11 cellular contexts compared by ENCODE assay signal in genomic region chr12:1576410-1577240, GRCh38. TPM values are rescaled to one million over a fixed set of nuclear protein-coding genes. Genes with fewer than 3 reads are reported as not detected.
DNase-seq lines count a peak whose midpoint lies in the region; TF ChIP-seq lines count a peak whose summit lies in the region.
"Had no signal": no experiment of that assay in that cellular context is flagged by ENCODE, and none has a peak within 500 bp of the region (broad histone marks: within the 10 kb centered on the region; RNA-seq: fewer than 3 reads in every experiment).

No MANE protein-coding gene starts in this region.

- H3K27ac Mint-ChIP-seq in glutamatergic neuron (ENCODE audit: unreplicated experiment), result peak overlapping the region; percentile 59

- H3K79me2 ChIP-seq in SK-N-SH (ENCODE audit: insufficient read depth) (peaks cover 94% of the 10 kb centered on the region), parathyroid adenoma (peaks cover 16% of the 10 kb centered on the region)

- CTCF ChIA-PET in SK-N-SH (lab: Yijun Ruan, JAX), result interaction anchor here (1.0 to 12.2 kb wide), 8 partner anchors 16 to 1007 kb away, joined by 3 to 268 read pairs (median 4); no protein-coding TSS in a partner anchor

- H3K27me3 ChIP-seq in BLaER1, result no peaks in the 10 kb centered on the region
- no peaks in the 10 kb centered on the region for H3K27me3 ChIP-seq in SK-N-SH (ENCODE audit: insufficient read depth)
- no peaks in the 10 kb centered on the region for H3K27me3 ChIP-seq in parathyroid adenoma (ENCODE audit: control insufficient read depth, insufficient read depth, low read length)

- H3K4me3 Mint-ChIP-seq in glutamatergic neuron (ENCODE audit: unreplicated experiment), result peak overlapping the region; percentile 76

- H3K4me2 ChIP-seq in BLaER1, result peak overlapping the region; percentile 46
- H3K4me2 ChIP-seq in SK-N-SH, result 0 out of 2 replicates have a peak overlapping the region, but pooled peaks have one; percentile 77
- H3K4me2 ChIP-seq in parathyroid adenoma (ENCODE audit: low read length), result no peak overlapping the region

- no peak overlapping the region for H2AFZ ChIP-seq in SK-N-SH (ENCODE audit: low read depth)
- peak overlapping the region; percentile 67 for H2AFZ ChIP-seq in parathyroid adenoma

- H3K4me3 ChIP-seq in BLaER1 (no peak overlapping the region), SK-N-SH (ENCODE audit: low read depth in 2 of 2, low read length in 1 of 2) (no peak overlapping the region), parathyroid adenoma (ENCODE audit: low read depth, low read length) (no peak overlapping the region)

- TF ChIP-seq CTCF in SK-N-SH (IDR thresholded peaks at IDR 0.05), result no peak
- no peak for TF ChIP-seq CTCF in glutamatergic neuron (IDR thresholded peaks at IDR 0.05; ENCODE audit: partially characterized antibody, unreplicated experiment)
- TF ChIP-seq CTCF in parathyroid adenoma (IDR thresholded peaks at IDR 0.05), result no peak

- POLR2A ChIA-PET in SK-N-SH (lab: Yijun Ruan, JAX), result no interaction called here

- peaks cover 32% of the 10 kb centered on the region for H3F3A ChIP-seq in SK-N-SH (replicated peaks; ENCODE audit: insufficient read depth)

- H3K27ac ChIP-seq in BLaER1 (no peak overlapping the region), SK-N-SH (ENCODE audit: low read depth in 2 of 2, low read length in 1 of 2) (peak overlapping the region in 1 of 2 experiments; percentile 66; a peak in 2 of 4 replicates), parathyroid adenoma (peak overlapping the region; percentile 15)

- H4K20me1 ChIP-seq in BLaER1 (peaks cover 22% of the 10 kb centered on the region; the same call in 1 of the 2 replicates), SK-N-SH (ENCODE audit: insufficient read depth) (peaks cover 16% of the 10 kb centered on the region; the same call in 1 of the 2 replicates)

- no peak for TF ChIP-seq EP300 in SK-N-SH (IDR thresholded peaks at IDR 0.05; ENCODE audit: borderline replicate concordance in 1 of 2, low read depth in 1 of 2, low read length in 1 of 2)

- 81% methylated on average over 21 of the region's 21 CpGs for WGBS in SK-N-SH (ENCODE audit: low lambda C conversion rate)

- H3K9ac ChIP-seq in BLaER1, result peak overlapping the region; percentile 4; the same call in 1 of the 2 replicates
- H3K9ac ChIP-seq in SK-N-SH, result no peak overlapping the region
- no peak overlapping the region for H3K9ac ChIP-seq in parathyroid adenoma

- DNase-seq in SK-N-SH (peak; percentile 37), glutamatergic neuron (peak; percentile 45), GF-D8 (lab: John Stamatoyannopoulos, UW) (no peak), activated gamma-delta T cell treated with Interleukin-2 at 50 U/mL for 16 hours (no peak), NOMO-1 treated with dmso at 0.1 percent for 144 hours (lab: John Stamatoyannopoulos, UW; ENCODE audit: unreplicated experiment) (no peak)
- DNase-seq in activated CD4-positive, alpha-beta T cell treated with anti-CD3 and anti-CD28 coated beads for 48 hours, result no peak
- DNase-seq: amygdala; COR-L47; stimulated activated CD4-positive, alpha-beta T cell treated with anti-CD3 and anti-CD28 coated beads, Interleukin-2, amount 100 ng/mL, for 48 hours had no signal

- peaks cover 37% of the 10 kb centered on the region for H3K4me1 Mint-ChIP-seq in glutamatergic neuron (ENCODE audit: low read depth, unreplicated experiment)

- H3K4me1 ChIP-seq in BLaER1, result peaks cover 23% of the 10 kb centered on the region
- H3K4me1 ChIP-seq in SK-N-SH (ENCODE audit: control insufficient read depth in 1 of 2, insufficient read depth in 2 of 2, low read depth in 1 of 2, low read length in 1 of 2), result peaks cover 21 to 32% of the 10 kb centered on the region in 2 experiments; a peak in 3 of 4 replicates
- peaks cover 20% of the 10 kb centered on the region for H3K4me1 ChIP-seq in parathyroid adenoma

- peaks cover 5% of the 10 kb centered on the region for H3K36me3 Mint-ChIP-seq in glutamatergic neuron (ENCODE audit: unreplicated experiment)

- H3K27me3 Mint-ChIP-seq in glutamatergic neuron (ENCODE audit: unreplicated experiment), result peaks cover 5% of the 10 kb centered on the region

- TF ChIP-seq RAD21 in SK-N-SH (IDR thresholded peaks at IDR 0.05; ENCODE audit: low read length), result 0 out of 2 replicates have a peak, but pooled peaks have one; percentile 3

- H3K9me3 ChIP-seq in BLaER1 (no peaks in the 10 kb centered on the region), SK-N-SH (no peaks in the 10 kb centered on the region), parathyroid adenoma (ENCODE audit: control insufficient read depth, low read length) (no peaks in the 10 kb centered on the region)

- H3K9me3 Mint-ChIP-seq in glutamatergic neuron (ENCODE audit: unreplicated experiment), result peaks cover 8% of the 10 kb centered on the region

- H3K9me2 ChIP-seq in SK-N-SH, result no peaks in the 10 kb centered on the region

- H3K36me3 ChIP-seq in BLaER1 (no peaks in the 10 kb centered on the region), SK-N-SH (replicated peaks in 1 of 2; ENCODE audit: control insufficient read depth in 1 of 2, insufficient read depth in 2 of 2, low read length in 1 of 2) (no peaks in the 10 kb centered on the region), parathyroid adenoma (ENCODE audit: control insufficient read depth, insufficient read depth, low read length) (no peaks in the 10 kb centered on the region)

TF ChIP-seq in SK-N-SH, 30 proteins besides CTCF, POLR2A, EP300 and RAD21:
- TF ChIP-seq NRF1 (IDR thresholded peaks at IDR 0.05; ENCODE audit: low read depth, low read length) (no peak), TCF12 (IDR thresholded peaks at IDR 0.05) (no peak), RXRA (IDR thresholded peaks at IDR 0.05; ENCODE audit: borderline replicate concordance, low read depth) (no peak), RCOR1 (IDR thresholded peaks at IDR 0.05; ENCODE audit: low read length) (no peak), TEAD4 (IDR thresholded peaks at IDR 0.05; ENCODE audit: borderline replicate concordance, insufficient read depth) (no peak), NFIC (IDR thresholded peaks at IDR 0.05; ENCODE audit: borderline replicate concordance) (peak; percentile 22; the same call in 1 of the 2 replicates), YY1 (IDR thresholded peaks at IDR 0.05; ENCODE audit: low read depth) (no peak)

RNA-seq across cellular contexts. Expression of gene FBXL14, which starts 17.8 kb away (rescaled TPM):
- polyA plus RNA-seq in SK-N-SH (2012; rRNA removed), result 11.3 and 12.8 TPM in 2 replicates
- 4.3 and 9.3 TPM in 2 replicates for polyA plus RNA-seq in SK-N-SH (2012; cell fraction: cytosol; rRNA removed)
- polyA plus RNA-seq in SK-N-SH (2012; cell fraction: nucleus; rRNA removed), result 4.7 and 7.0 TPM in 2 replicates
- 28.8 TPM for total RNA-seq in glutamatergic neuron (ENCODE audit: unreplicated experiment)

RNA-seq across cellular contexts. Expression of gene WNT5B, which starts 52.4 kb away (rescaled TPM):
- 29.3 and 29.4 TPM in 2 replicates for polyA plus RNA-seq in SK-N-SH (2012; rRNA removed)
- 16.5 and 26.4 TPM in 2 replicates for polyA plus RNA-seq in SK-N-SH (2012; cell fraction: cytosol; rRNA removed)
- 30.1 and 32.1 TPM in 2 replicates for polyA plus RNA-seq in SK-N-SH (2012; cell fraction: nucleus; rRNA removed)
- total RNA-seq in glutamatergic neuron (ENCODE audit: unreplicated experiment), result 16.3 TPM

Comparison
In these comparisons a context has a peak if more than half of its experiments do, and no peak if none do; other contexts are left out.
1. DNase-seq: peak in SK-N-SH (single experiment) and glutamatergic neuron (single experiment); none in activated CD4-positive, alpha-beta T cell treated with anti-CD3 and anti-CD28 coated beads for 48 hours (single experiment), GF-D8 (single experiment), activated gamma-delta T cell treated with Interleukin-2 at 50 U/mL for 16 hours (single experiment) and NOMO-1 treated with dmso at 0.1 percent for 144 hours (single experiment).